14 cellular contexts compared by ENCODE assay signal in the genomic region with DNA sequence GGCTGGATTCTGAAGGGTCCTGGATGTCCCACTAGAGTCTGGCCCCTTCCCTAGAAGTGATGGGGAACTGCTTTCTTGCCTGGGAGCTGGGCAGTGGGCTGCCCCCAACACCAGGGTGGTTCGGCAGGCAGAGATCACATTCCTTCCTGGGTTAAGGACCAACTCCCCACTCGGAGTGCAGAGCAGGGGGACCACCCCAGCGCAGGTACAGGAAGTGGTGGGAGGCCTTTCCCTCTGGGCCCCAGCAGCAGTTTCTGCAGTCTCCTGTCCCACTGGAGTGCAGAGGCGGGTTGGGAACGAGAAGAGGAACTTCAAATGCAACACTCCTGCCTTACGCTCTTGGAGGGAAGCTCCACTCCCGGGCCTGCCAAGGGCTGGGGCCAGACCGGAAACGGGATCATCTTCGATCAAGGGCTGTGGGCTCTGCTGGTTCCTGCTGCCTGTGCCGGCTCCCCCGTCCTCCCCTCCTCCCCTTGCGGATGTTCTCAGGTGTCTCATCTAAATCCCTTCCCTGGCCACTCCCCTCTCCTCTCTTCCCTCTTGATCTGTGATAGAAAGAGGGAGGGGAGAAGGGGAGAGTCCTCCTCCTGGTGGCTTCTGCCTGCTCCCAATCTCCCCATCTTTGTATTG. TPM values are rescaled to one million over a fixed set of nuclear protein-coding genes. Genes with fewer than 3 reads are reported as not detected.
DNase-seq lines count a peak whose midpoint lies in the region; ATAC-seq and TF ChIP-seq lines count a peak whose summit lies in the region.
"Had no signal": no experiment of that assay in that cellular context is flagged by ENCODE, and none has a peak within 500 bp of the region (broad histone marks: within the 10 kb centered on the region; RNA-seq: fewer than 3 reads in every experiment).

No MANE protein-coding gene starts in this region.

- CTCF ChIA-PET in WTC11 (lab: Charles Lee) = interaction anchor here (0.6 to 4.0 kb wide), 12 partner anchors 9 to 608 kb away, joined by 3 to 41 read pairs (median 5); partner anchors contain the start of gene NGFR

- peak overlapping the region; percentile 89; the same call in 1 of the 2 replicates for H3K27ac Mint-ChIP-seq in WTC11
- H3K27ac Mint-ChIP-seq in nephron = peak overlapping the region; percentile 38 to 76 (median 69)
- H3K27ac Mint-ChIP-seq: activated naive CD8-positive, alpha-beta T cell treated with anti-CD3 and anti-CD28 coated beads, Interleukin-2, amount 50 U/mL, for 24 hours had no signal

- no peaks in the 10 kb centered on the region for H3K9me3 Mint-ChIP-seq in WTC11
- no peaks in the 10 kb centered on the region for H3K9me3 Mint-ChIP-seq in nephron
- H3K9me3 Mint-ChIP-seq: activated naive CD8-positive, alpha-beta T cell treated with anti-CD3 and anti-CD28 coated beads, Interleukin-2, amount 50 U/mL, for 24 hours had no signal

- H3K4me1 Mint-ChIP-seq in WTC11 = peaks cover 65% of the 10 kb centered on the region
- H3K4me1 Mint-ChIP-seq in nephron = peaks cover 58% of the 10 kb centered on the region

- H3K27me3 Mint-ChIP-seq in WTC11 (ENCODE audit: low read depth) (peaks cover 14% of the 10 kb centered on the region), nephron (ENCODE audit: low read depth) (peaks cover 56% of the 10 kb centered on the region)

- peak overlapping the region; percentile 35 for H3K4me3 Mint-ChIP-seq in WTC11
- no peak overlapping the region for H3K4me3 Mint-ChIP-seq in nephron
- H3K4me3 Mint-ChIP-seq: activated naive CD8-positive, alpha-beta T cell treated with anti-CD3 and anti-CD28 coated beads, Interleukin-2, amount 50 U/mL, for 24 hours had no signal

- DNase-seq in DMS153 (lab: John Stamatoyannopoulos, UW) (peak; percentile 43), DMS153 treated with DMSO at 0.1 percent for 48 hours (lab: John Stamatoyannopoulos, UW; ENCODE audit: unreplicated experiment) (no peak), NCI-H1436 treated with DMSO at 0.1 percent for 48 hours (lab: John Stamatoyannopoulos, UW) (peak; percentile 13), WTC11 (ENCODE audit: low spot score) (peak; percentile 87), GM19238 (ENCODE audit: insufficient read length, low spot score) (no peak)
- DNase-seq: activated naive CD8-positive, alpha-beta T cell treated with anti-CD3 and anti-CD28 coated beads, Interleukin-2, amount 50 U/mL, for 24 hours; dermis blood vessel endothelial cell; DMS 273 treated with DMSO at 0.1 percent for 48 hours; NCI-H345 had no signal

- ATAC-seq in WTC11 = peak; percentile 96
- ATAC-seq in GM21515 (IDR thresholded peaks at IDR 0.05; ENCODE audit: unreplicated experiment) = no peak
- ATAC-seq in HG02973 (IDR thresholded peaks at IDR 0.05; ENCODE audit: unreplicated experiment) = no peak
- ATAC-seq: activated naive CD8-positive, alpha-beta T cell treated with anti-CD3 and anti-CD28 coated beads, Interleukin-2, amount 50 U/mL, for 24 hours; gastroesophageal sphincter had no signal

- H3K36me3 Mint-ChIP-seq in WTC11 (no peaks in the 10 kb centered on the region), nephron (ENCODE audit: low read depth) (no peaks in the 10 kb centered on the region)

- POLR2A ChIA-PET in WTC11 (lab: Charles Lee) = no interaction called here

- TF ChIP-seq CTCF in WTC11 (IDR thresholded peaks at IDR 0.05) (no peak), nephron (IDR thresholded peaks at IDR 0.05; ENCODE audit: unreplicated experiment in 3 of 3) (no peak)

TF ChIP-seq in WTC11, 78 proteins besides CTCF, POLR2A, EP300 and RAD21:
- 0 out of 2 replicates have a peak, but pooled peaks have one; percentile 43 for TF ChIP-seq ETV6 (CRISPR knock-in tag; IDR thresholded peaks at IDR 0.05)
- TF ChIP-seq, protein P1, sequence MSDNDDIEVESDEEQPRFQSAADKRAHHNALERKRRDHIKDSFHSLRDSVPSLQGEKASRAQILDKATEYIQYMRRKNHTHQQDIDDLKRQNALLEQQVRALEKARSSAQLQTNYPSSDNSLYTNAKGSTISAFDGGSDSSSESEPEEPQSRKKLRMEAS (CRISPR knock-in tag; IDR thresholded peaks at IDR 0.05) = 0 out of 2 replicates have a peak, but pooled peaks have one; percentile 38
- TF ChIP-seq SP1 (CRISPR knock-in tag; conservative IDR thresholded peaks at IDR 0.05) = peak; percentile 64
- no peak for TF ChIP-seq ZNF396 (CRISPR knock-in tag; IDR thresholded peaks at IDR 0.05; ENCODE audit: borderline replicate concordance)
- TF ChIP-seq ZNF263 (CRISPR knock-in tag; IDR thresholded peaks at IDR 0.05; ENCODE audit: low read depth) = peak; percentile 73
- TF ChIP-seq ZBTB21 (CRISPR knock-in tag; IDR thresholded peaks at IDR 0.05; ENCODE audit: borderline replicate concordance) = peak; percentile 77; the same call in 1 of the 2 replicates
- peak; percentile 57; the same call in 1 of the 2 replicates for TF ChIP-seq PRDM15 (CRISPR knock-in tag; IDR thresholded peaks at IDR 0.05)
- no peak for TF ChIP-seq ESRRA (CRISPR knock-in tag; IDR thresholded peaks at IDR 0.05; ENCODE audit: borderline replicate concordance)

RNA-seq across cellular contexts. Expression of gene NGFR, which starts 9.0 kb away (rescaled TPM):
- 11.3 to 12.4 TPM (median 12.1 TPM) in 3 replicates for total RNA-seq in WTC11 (2021)
- total RNA-seq: activated CD8-positive, alpha-beta memory T cell treated with anti-CD3 and anti-CD28 coated beads for 36 hours; dermis blood vessel endothelial cell had no signal

Comparison
In these comparisons a context has a peak if more than half of its experiments do, and no peak if none do; other contexts are left out.
1. DNase-seq: peak in DMS153 (single experiment), NCI-H1436 treated with DMSO at 0.1 percent for 48 hours (single experiment) and WTC11 (single experiment); none in DMS153 treated with DMSO at 0.1 percent for 48 hours (single experiment) and GM19238 (single experiment).